ENCODE assay signal across 8 cellular contexts in genomic region chr12:124915249-124916236, GRCh38. TPM values are rescaled to one million over a fixed set of nuclear protein-coding genes. Genes with fewer than 3 reads are reported as not detected.
A peak's percentile ranks its signal among the peaks of the same experiment; 100 is the strongest.
DNase-seq lines count a peak whose midpoint lies in the region; ATAC-seq and FAIRE-seq lines count a peak whose summit lies in the region.

No MANE protein-coding gene starts in this region.

- peaks cover 74 to 87% (median 78%) of the 10 kb centered on the region in 3 donors for H3K4me1 Mint-ChIP-seq in naive B cell

- H3K27me3 Mint-ChIP-seq in naive B cell: peaks cover 0 to 10% (median 3%) of the 10 kb centered on the region in 3 donors

- in situ Hi-C loops in KBM-7 (cut with MboI; ENCODE audit: low pct_unique_long_range_greater_than_20kb, low sequenced_read_pairs): no loop called here

- peak; percentile 25 for DNase-seq in AG20443 (ENCODE audit: low spot score)
- DNase-seq in RCC 7860 (ENCODE audit: low spot score): peak; percentile 34
- no peak for DNase-seq in epithelial cell of prostate (ENCODE audit: low read depth, low spot score)
- DNase-seq in naive B cell: no peak
- no peak for DNase-seq in effector CD4-positive, alpha-beta T cell
- no peak for DNase-seq in KBM-7
- DNase-seq in GM19240 (ENCODE audit: insufficient read length, low spot score): no peak

- H3K27ac ChIP-seq in epithelial cell of prostate: peak overlapping the region; percentile 99

- peaks cover 27 to 29% of the 10 kb centered on the region in 2 donors for H3K36me3 Mint-ChIP-seq in naive B cell

- peaks cover 0 to 10% (median 2%) of the 10 kb centered on the region in 7 donors for H3K9me3 Mint-ChIP-seq in naive B cell

- H3K4me3 Mint-ChIP-seq in naive B cell: peak overlapping the region; percentile 80 to 100 (median 98)

- H3K27ac Mint-ChIP-seq in naive B cell: peak overlapping the region; percentile 19 to 100 (median 90)

- FAIRE-seq in RCC 7860 (lab: Jason Lieb, UNC): no peak

- peak; percentile 2 for ATAC-seq in GM21619 (IDR thresholded peaks at IDR 0.05; ENCODE audit: unreplicated experiment)
- no peak for ATAC-seq in naive B cell (ENCODE audit: low read depth in 2 of 2)

RNA-seq across cellular contexts. Expression of gene UBC, which starts 1.1 kb away (rescaled TPM):
- 1,000 to 10,000 TPM in 5 of 6 donors, 100 to 1,000 TPM in 1; 741 to 1,939 (median 1,380) TPM for polyA plus RNA-seq in naive B cell (ENCODE audit: low read depth in 6 of 6)

RNA-seq across cellular contexts. Expression of gene SCARB1, which starts 51.9 kb away (rescaled TPM):
- polyA plus RNA-seq in naive B cell (ENCODE audit: low read depth in 6 of 6): 10 to 100 TPM in 4 of 6 donors, 1 to 10 TPM in 2; 4.1 to 20.8 (median 12.1) TPM

Comparison
In these comparisons a context has a peak if more than half of its experiments do, and no peak if none do; other contexts are left out.
1. DNase-seq: peak in AG20443 (single experiment) and RCC 7860 (single experiment); none in epithelial cell of prostate (single experiment), naive B cell (single experiment), effector CD4-positive, alpha-beta T cell (single experiment), KBM-7 (single experiment) and GM19240 (single experiment).